ENCODE assay signal across 11 cellular contexts in the genomic region with DNA sequence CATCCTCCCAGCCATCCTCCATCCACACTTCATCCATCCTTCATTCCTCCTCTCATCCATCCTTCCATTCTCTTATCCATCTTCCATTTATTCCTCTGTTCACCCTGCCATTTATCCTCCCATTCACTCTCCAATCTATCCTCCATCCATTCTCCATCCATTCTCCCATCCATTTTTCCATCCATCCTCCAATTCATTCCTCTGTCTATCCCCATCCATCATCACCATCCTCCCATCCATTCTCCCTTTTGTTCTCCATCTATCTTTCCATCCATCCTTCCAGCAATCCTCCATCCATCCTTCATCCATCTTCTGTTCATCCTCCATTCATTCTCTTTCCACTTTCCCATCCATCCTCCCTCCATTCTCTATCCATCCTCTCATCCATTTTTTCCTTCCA. TPM values are rescaled to one million over a fixed set of nuclear protein-coding genes. Genes with fewer than 3 reads are reported as not detected.
"Had no signal": no experiment of that assay in that cellular context is flagged by ENCODE, and none has a peak within 500 bp of the region (broad histone marks: within the 10 kb centered on the region; RNA-seq: fewer than 3 reads in every experiment).

No MANE protein-coding gene starts in this region.

- H3K4me2 ChIP-seq: GM23338, KMS-11 had no signal

- FAIRE-seq: H1, H54 had no signal

- DNase-seq: H9, HCEC 1CT, HFFc6, KBM-7 had no signal

- H3K4me3 ChIP-seq: GM23338 had no signal

- H2AFZ ChIP-seq: GM23338 had no signal

- H3K27ac ChIP-seq: HL-60, KMS-11 had no signal

- H3K9ac ChIP-seq: KMS-11 had no signal

- ATAC-seq: GM23338 had no signal

RNA-seq across cellular contexts. Expression of gene IGLL1, which starts 28.7 kb away (rescaled TPM):
- total RNA-seq: GM23338, H1, H9, HFFc6, HT1080 had no signal
- polyA plus RNA-seq: GM23338, H1, IgD-negative memory B cell had no signal
